ENCODE assay signal across 12 cellular contexts in the genomic region with DNA sequence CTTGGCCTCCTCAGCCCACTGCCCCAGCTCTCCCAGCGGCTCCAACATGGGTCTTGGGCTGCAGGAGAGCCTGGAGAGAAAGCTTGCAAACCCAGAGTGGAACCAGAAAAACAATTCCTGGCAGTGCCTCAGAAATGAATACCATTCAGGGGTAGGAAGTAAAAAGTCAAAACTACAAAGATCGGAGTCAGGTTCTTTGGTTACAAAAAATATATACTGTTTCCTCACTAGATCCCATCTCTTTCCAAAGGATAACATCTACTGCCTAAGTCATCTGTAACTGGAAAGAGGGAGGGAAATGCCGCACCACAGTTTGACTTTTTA. TPM values are rescaled to one million over a fixed set of nuclear protein-coding genes. Genes with fewer than 3 reads are reported as not detected.
DNase-seq lines count a peak whose midpoint lies in the region; ATAC-seq, FAIRE-seq and TF ChIP-seq lines count a peak whose summit lies in the region.
"Had no signal": no experiment of that assay in that cellular context is flagged by ENCODE, and none has a peak within 500 bp of the region (broad histone marks: within the 10 kb centered on the region; RNA-seq: fewer than 3 reads in every experiment).

No MANE protein-coding gene starts in this region.

- H4K8ac ChIP-seq in neuronal stem cell (ENCODE audit: low read depth, low read length), result no peak overlapping the region

- TF ChIP-seq EP300 in SK-N-SH (IDR thresholded peaks at IDR 0.05; ENCODE audit: borderline replicate concordance in 1 of 2, low read depth in 1 of 2, low read length in 1 of 2), result no peak
- no peak for TF ChIP-seq EP300 in transverse colon (IDR thresholded peaks at IDR 0.05; ENCODE audit: low read depth)

- H3K27me3 ChIP-seq in SK-N-SH (ENCODE audit: insufficient read depth) (no peaks in the 10 kb centered on the region), esophagus squamous epithelium (no peaks in the 10 kb centered on the region), neuronal stem cell (ENCODE audit: control insufficient read depth in 3 of 3, insufficient read depth in 3 of 3, low read depth in 1 of 3, low read length in 3 of 3) (no peaks in the 10 kb centered on the region), transverse colon (no peaks in the 10 kb centered on the region)
- H3K27me3 ChIP-seq: ovary had no signal

- CTCF ChIA-PET in SK-N-SH (lab: Yijun Ruan, JAX), result interaction anchor here (0.7 to 2.8 kb wide), 6 partner anchors 10 to 83 kb away, joined by 3 to 13 read pairs (median 4); a partner anchor contains a TSS

- H2BK15ac ChIP-seq in neuronal stem cell (ENCODE audit: low read length), result no peak overlapping the region

- H3K27ac ChIP-seq in SK-N-SH (ENCODE audit: low read depth in 2 of 2, low read length in 1 of 2) (peak overlapping the region; percentile 17 to 40; a peak in 3 of 4 replicates), esophagus squamous epithelium (peak overlapping the region in 3 of 4 donors; percentile 70 to 83 (median 81)), neuronal stem cell (replicated peaks; ENCODE audit: low read length) (no peak overlapping the region), transverse colon (peak overlapping the region; percentile 80 to 99 (median 94))
- H3K27ac ChIP-seq: 22Rv1 had no signal

- H4K20me1 ChIP-seq in SK-N-SH (ENCODE audit: insufficient read depth), result no peaks in the 10 kb centered on the region

- H3K36me3 ChIP-seq in SK-N-SH (replicated peaks in 1 of 2; ENCODE audit: control insufficient read depth in 1 of 2, insufficient read depth in 2 of 2, low read length in 1 of 2) (peaks cover 3 to 11% of the 10 kb centered on the region in 2 experiments), esophagus squamous epithelium (no peaks in the 10 kb centered on the region), neuronal stem cell (replicated peaks in 1 of 2; ENCODE audit: control insufficient read depth in 2 of 2, insufficient read depth in 2 of 2, low read length in 2 of 2) (peaks cover 0 to 3% of the 10 kb centered on the region in 2 donors), transverse colon (no peaks in the 10 kb centered on the region)
- H3K36me3 ChIP-seq: ovary had no signal

- H2AK5ac ChIP-seq in neuronal stem cell (ENCODE audit: low read depth, low read length), result no peak overlapping the region

- H3K18ac ChIP-seq in neuronal stem cell (ENCODE audit: low read length), result no peak overlapping the region

- H3K14ac ChIP-seq in neuronal stem cell (ENCODE audit: low read length), result peak overlapping the region; percentile 49

- in situ Hi-C loops in transverse colon (cut with MboI; ENCODE audit: low pct_ligation_motif_present in 1 of 4, low pct_unique_long_range_greater_than_20kb in 1 of 4, low sequenced_read_pairs in 3 of 4), result no loop called here

- TF ChIP-seq CTCF in SK-N-SH (IDR thresholded peaks at IDR 0.05), result no peak
- no peak for TF ChIP-seq CTCF in esophagus squamous epithelium (IDR thresholded peaks at IDR 0.05)
- no peak for TF ChIP-seq CTCF in transverse colon (IDR thresholded peaks at IDR 0.05)

- H3K4ac ChIP-seq in neuronal stem cell (ENCODE audit: low read length), result no peak overlapping the region

- no peak overlapping the region for H3K4me3 ChIP-seq in SK-N-SH (ENCODE audit: low read depth in 2 of 2, low read length in 1 of 2)
- H3K4me3 ChIP-seq in esophagus squamous epithelium, result no peak overlapping the region
- no peak overlapping the region for H3K4me3 ChIP-seq in neuronal stem cell (ENCODE audit: low read length in 2 of 2)
- H3K4me3 ChIP-seq in transverse colon, result no peak overlapping the region
- H3K4me3 ChIP-seq: ovary had no signal

- no peak for TF ChIP-seq RAD21 in SK-N-SH (IDR thresholded peaks at IDR 0.05; ENCODE audit: low read length)

- intact Hi-C loops in esophagus squamous epithelium (cut with DNase I), result no loop called here
- intact Hi-C loops in transverse colon (cut with DNase I; ENCODE audit: low total_unique reads), result no loop called here

- no peaks in the 10 kb centered on the region for H3K9me3 ChIP-seq in SK-N-SH
- H3K9me3 ChIP-seq in esophagus squamous epithelium, result peaks cover 0 to 6% (median 0%) of the 10 kb centered on the region in 3 donors
- peaks cover 2 to 10% of the 10 kb centered on the region in 2 donors for H3K9me3 ChIP-seq in neuronal stem cell (replicated peaks in 1 of 2; ENCODE audit: control insufficient read depth in 2 of 2, insufficient read depth in 1 of 2, low read depth in 1 of 2, low read length in 2 of 2)
- no peaks in the 10 kb centered on the region for H3K9me3 ChIP-seq in transverse colon
- H3K9me3 ChIP-seq: ovary had no signal

- no peak overlapping the region for H3K23ac ChIP-seq in neuronal stem cell (ENCODE audit: low read depth, low read length, poor library complexity)

- H3K9ac ChIP-seq in SK-N-SH (no peak overlapping the region), neuronal stem cell (ENCODE audit: low read depth, low read length, poor library complexity) (no peak overlapping the region)

- no peak overlapping the region for H2BK120ac ChIP-seq in neuronal stem cell (ENCODE audit: low read depth, low read length)

- H2AFZ ChIP-seq in SK-N-SH (ENCODE audit: low read depth), result no peak overlapping the region
- H2AFZ ChIP-seq in neuronal stem cell (ENCODE audit: low read length), result no peak overlapping the region

- H3K79me2 ChIP-seq in SK-N-SH (ENCODE audit: insufficient read depth), result peaks cover 96% of the 10 kb centered on the region

- no peak for ATAC-seq in SK-N-SH treated with all-trans-retinoic acid at 6 μM for 48 hours

- DNase-seq in SK-N-SH, result no peak
- DNase-seq in esophagus squamous epithelium (lab: John Stamatoyannopoulos, UW), result no peak
- DNase-seq in neuronal stem cell (ENCODE audit: low spot score), result no peak
- no peak for DNase-seq in transverse colon
- DNase-seq in GM19239 (ENCODE audit: insufficient read length, low spot score), result no peak
- no peak for DNase-seq in NCI-H1048 (lab: John Stamatoyannopoulos, UW)
- no peak for DNase-seq in NCI-H2081 (lab: John Stamatoyannopoulos, UW)
- DNase-seq: DMS79 treated with DMSO at 0.1 percent for 48 hours, islet precursor cell had no signal

- peaks cover 4% of the 10 kb centered on the region for H3K79me1 ChIP-seq in neuronal stem cell (ENCODE audit: low read depth, low read length)

- no peak for TF ChIP-seq POLR2A in esophagus squamous epithelium (IDR thresholded peaks at IDR 0.05)
- no peak for TF ChIP-seq POLR2A in transverse colon (IDR thresholded peaks at IDR 0.05)

- H2BK5ac ChIP-seq in neuronal stem cell (ENCODE audit: low read length), result no peak overlapping the region

- no peak for FAIRE-seq in GM19239 (lab: Jason Lieb, UNC)

- H3K4me2 ChIP-seq in SK-N-SH (peak overlapping the region; percentile 48), neuronal stem cell (ENCODE audit: insufficient read depth, low read length, poor library complexity, severe bottlenecking) (no peak overlapping the region)

- 84% methylated on average over 3 of the region's 3 CpGs for WGBS in SK-N-SH (ENCODE audit: low lambda C conversion rate)
- 74 to 85% methylated on average over 2 of the region's 3 CpGs for WGBS in esophagus squamous epithelium, 2 donors
- WGBS in neuronal stem cell (ENCODE audit: extremely low coverage in 2 of 2, insufficient read length in 2 of 2, insufficient replicate concordance in 1 of 2), 2 donors, result no CpG with 5 or more reads among the region's 3 CpGs
- 71 to 78% methylated on average over 3 of the region's 3 CpGs for WGBS in transverse colon (ENCODE audit: low coverage in 1 of 2), 2 donors

- H2BK12ac ChIP-seq in neuronal stem cell (ENCODE audit: low read length), result no peak overlapping the region

- peaks cover 23% of the 10 kb centered on the region for H3F3A ChIP-seq in SK-N-SH (replicated peaks; ENCODE audit: insufficient read depth)

- no peak overlapping the region for H4K91ac ChIP-seq in neuronal stem cell (ENCODE audit: low read depth, low read length, poor library complexity)

- H3K4me1 ChIP-seq in SK-N-SH (ENCODE audit: control insufficient read depth in 1 of 2, insufficient read depth in 2 of 2, low read depth in 1 of 2, low read length in 1 of 2) (peaks cover 41 to 43% of the 10 kb centered on the region in 2 experiments), esophagus squamous epithelium (peaks cover 20 to 87% (median 53%) of the 10 kb centered on the region in 3 donors), neuronal stem cell (ENCODE audit: control insufficient read depth in 2 of 2, insufficient read depth in 1 of 2, low read depth in 1 of 2, low read length in 2 of 2) (peaks cover 2 to 12% of the 10 kb centered on the region in 2 donors), transverse colon (peaks cover 33 to 91% (median 67%) of the 10 kb centered on the region in 4 donors)

- POLR2A ChIA-PET in SK-N-SH (lab: Yijun Ruan, JAX), result no interaction called here

- H3K9me2 ChIP-seq in SK-N-SH, result no peaks in the 10 kb centered on the region

TF ChIP-seq in SK-N-SH, 30 proteins besides CTCF, POLR2A, EP300 and RAD21 (continues in another document):
- no peak for TF ChIP-seq SIN3A (IDR thresholded peaks at IDR 0.05; ENCODE audit: borderline replicate concordance, low read depth, low read length)
- TF ChIP-seq, protein P1, sequence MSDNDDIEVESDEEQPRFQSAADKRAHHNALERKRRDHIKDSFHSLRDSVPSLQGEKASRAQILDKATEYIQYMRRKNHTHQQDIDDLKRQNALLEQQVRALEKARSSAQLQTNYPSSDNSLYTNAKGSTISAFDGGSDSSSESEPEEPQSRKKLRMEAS (IDR thresholded peaks at IDR 0.05; ENCODE audit: low read depth), result no peak

TF ChIP-seq in SK-N-SH treated with all-trans-retinoic acid at 6 μM for 48 hours, 23 proteins besides CTCF, POLR2A, EP300 and RAD21 (continues in another document):
- TF ChIP-seq ISL1 (CRISPR knock-in tag; IDR thresholded peaks at IDR 0.05) (no peak), TOX (CRISPR knock-in tag; IDR thresholded peaks at IDR 0.05; ENCODE audit: borderline replicate concordance) (no peak), ZNF70 (CRISPR knock-in tag; IDR thresholded peaks at IDR 0.05) (no peak), ESRRG (CRISPR knock-in tag; IDR thresholded peaks at IDR 0.05) (no peak), RARB (CRISPR knock-in tag; IDR thresholded peaks at IDR 0.05) (no peak), ZC3H10 (CRISPR knock-in tag; IDR thresholded peaks at IDR 0.05) (no peak), GLIS3 (CRISPR knock-in tag; IDR thresholded peaks at IDR 0.05) (no peak)

RNA-seq across cellular contexts. Expression of a gene that starts 14.9 kb away (rescaled TPM):
- polyA plus RNA-seq in SK-N-SH (2012; rRNA removed), result 22.9 and 23.5 TPM in 2 replicates
- polyA plus RNA-seq in SK-N-SH (2012; cell fraction: cytosol; rRNA removed), result 22.5 and 24.7 TPM in 2 replicates
- polyA plus RNA-seq in SK-N-SH (2012; cell fraction: nucleus; rRNA removed), result 14.7 and 18.0 TPM in 2 replicates
- total RNA-seq in esophagus squamous epithelium (10 to 100 TPM; 14.9 to 21.9 (median 17.3) TPM), transverse colon (10 to 100 TPM; 16.4 to 37.0 (median 19.9) TPM)
- 18.4 TPM for polyA plus RNA-seq in neuronal stem cell (2013, experiment 1 of 2)
- 19.4 TPM for polyA plus RNA-seq in neuronal stem cell (2013, experiment 2 of 2)
